In the genomic region with DNA sequence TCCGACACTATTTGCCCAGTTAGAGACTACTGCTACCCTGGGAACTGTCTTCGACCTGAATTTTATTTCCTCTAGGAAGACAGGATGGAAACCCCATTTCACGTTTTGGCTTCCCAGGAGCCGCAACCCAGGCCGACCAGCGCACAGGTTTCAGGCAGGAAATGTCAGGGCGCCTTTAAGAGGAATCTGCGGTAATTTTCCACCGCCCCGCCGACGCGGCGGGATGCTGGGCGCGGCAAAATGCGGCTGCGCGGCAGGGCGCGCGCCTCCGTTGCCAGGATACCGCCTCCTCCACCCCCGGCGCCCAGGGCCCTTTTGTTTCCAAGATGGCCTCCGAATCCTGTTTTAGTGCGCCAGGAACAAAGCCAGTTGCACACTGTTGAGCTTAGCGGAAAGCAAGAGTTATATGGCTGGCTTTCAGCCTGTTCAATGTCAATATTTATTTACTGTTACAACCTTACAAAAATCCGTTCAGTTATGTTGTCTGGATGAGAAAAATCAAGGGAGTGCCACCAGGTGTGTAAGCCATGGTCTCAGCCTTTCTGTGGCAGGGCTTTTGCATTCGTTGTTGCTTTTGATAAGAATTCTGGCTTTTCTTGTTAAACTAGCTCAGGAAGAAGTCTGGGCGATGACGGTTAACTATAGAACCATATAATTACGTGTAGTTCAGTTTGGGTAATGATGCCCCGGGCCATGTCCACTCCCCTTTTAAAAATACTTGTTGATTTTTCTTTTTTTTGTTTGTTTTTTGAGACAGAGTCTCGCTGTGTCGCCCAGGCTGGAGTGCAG, we compare ENCODE assay signal across 1 cellular context.
TF ChIP-seq lines count a peak whose summit lies in the region.

No MANE protein-coding gene starts in this region.

TF ChIP-seq in K562, 482 proteins besides CTCF, POLR2A, EP300 and RAD21 (continued from another document and continues in another):
- TF ChIP-seq NBN (IDR thresholded peaks at IDR 0.05; ENCODE audit: low read depth): no peak
- TF ChIP-seq, protein P1, sequence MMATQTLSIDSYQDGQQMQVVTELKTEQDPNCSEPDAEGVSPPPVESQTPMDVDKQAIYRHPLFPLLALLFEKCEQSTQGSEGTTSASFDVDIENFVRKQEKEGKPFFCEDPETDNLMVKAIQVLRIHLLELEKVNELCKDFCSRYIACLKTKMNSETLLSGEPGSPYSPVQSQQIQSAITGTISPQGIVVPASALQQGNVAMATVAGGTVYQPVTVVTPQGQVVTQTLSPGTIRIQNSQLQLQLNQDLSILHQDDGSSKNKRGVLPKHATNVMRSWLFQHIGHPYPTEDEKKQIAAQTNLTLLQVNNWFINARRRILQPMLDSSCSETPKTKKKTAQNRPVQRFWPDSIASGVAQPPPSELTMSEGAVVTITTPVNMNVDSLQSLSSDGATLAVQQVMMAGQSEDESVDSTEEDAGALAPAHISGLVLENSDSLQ (IDR thresholded peaks at IDR 0.05): no peak
- no peak for TF ChIP-seq SNRNP70 (optimal IDR thresholded peaks at IDR 0.05; ENCODE audit: low read depth, low read length)
- TF ChIP-seq HCFC1 (IDR thresholded peaks at IDR 0.05; ENCODE audit: low read depth, low read length): peak; percentile 36; the same call in 1 of the 2 replicates
- TF ChIP-seq RNF2 (IDR thresholded peaks at IDR 0.05): no peak
- TF ChIP-seq ESRRA (IDR thresholded peaks at IDR 0.05; ENCODE audit: borderline replicate concordance, low read depth): peak; percentile 74; the same call in 1 of the 2 replicates
- TF ChIP-seq, protein P2, sequence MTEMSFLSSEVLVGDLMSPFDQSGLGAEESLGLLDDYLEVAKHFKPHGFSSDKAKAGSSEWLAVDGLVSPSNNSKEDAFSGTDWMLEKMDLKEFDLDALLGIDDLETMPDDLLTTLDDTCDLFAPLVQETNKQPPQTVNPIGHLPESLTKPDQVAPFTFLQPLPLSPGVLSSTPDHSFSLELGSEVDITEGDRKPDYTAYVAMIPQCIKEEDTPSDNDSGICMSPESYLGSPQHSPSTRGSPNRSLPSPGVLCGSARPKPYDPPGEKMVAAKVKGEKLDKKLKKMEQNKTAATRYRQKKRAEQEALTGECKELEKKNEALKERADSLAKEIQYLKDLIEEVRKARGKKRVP (CRISPR knock-in tag; IDR thresholded peaks at IDR 0.05): no peak
- TF ChIP-seq ZNF24 (IDR thresholded peaks at IDR 0.05): no peak
- TF ChIP-seq, protein P3, sequence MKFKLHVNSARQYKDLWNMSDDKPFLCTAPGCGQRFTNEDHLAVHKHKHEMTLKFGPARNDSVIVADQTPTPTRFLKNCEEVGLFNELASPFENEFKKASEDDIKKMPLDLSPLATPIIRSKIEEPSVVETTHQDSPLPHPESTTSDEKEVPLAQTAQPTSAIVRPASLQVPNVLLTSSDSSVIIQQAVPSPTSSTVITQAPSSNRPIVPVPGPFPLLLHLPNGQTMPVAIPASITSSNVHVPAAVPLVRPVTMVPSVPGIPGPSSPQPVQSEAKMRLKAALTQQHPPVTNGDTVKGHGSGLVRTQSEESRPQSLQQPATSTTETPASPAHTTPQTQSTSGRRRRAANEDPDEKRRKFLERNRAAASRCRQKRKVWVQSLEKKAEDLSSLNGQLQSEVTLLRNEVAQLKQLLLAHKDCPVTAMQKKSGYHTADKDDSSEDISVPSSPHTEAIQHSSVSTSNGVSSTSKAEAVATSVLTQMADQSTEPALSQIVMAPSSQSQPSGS (CRISPR knock-in tag; IDR thresholded peaks at IDR 0.05): no peak
- no peak for TF ChIP-seq HSF4 (CRISPR knock-in tag; IDR thresholded peaks at IDR 0.05; ENCODE audit: borderline replicate concordance)
- TF ChIP-seq BCL6 (CRISPR knock-in tag; IDR thresholded peaks at IDR 0.05): no peak
- no peak for TF ChIP-seq HDAC8 (tag; IDR thresholded peaks at IDR 0.05)
- no peak for TF ChIP-seq NCOA4 (IDR thresholded peaks at IDR 0.05; ENCODE audit: partially characterized antibody)
- TF ChIP-seq, protein P4, sequence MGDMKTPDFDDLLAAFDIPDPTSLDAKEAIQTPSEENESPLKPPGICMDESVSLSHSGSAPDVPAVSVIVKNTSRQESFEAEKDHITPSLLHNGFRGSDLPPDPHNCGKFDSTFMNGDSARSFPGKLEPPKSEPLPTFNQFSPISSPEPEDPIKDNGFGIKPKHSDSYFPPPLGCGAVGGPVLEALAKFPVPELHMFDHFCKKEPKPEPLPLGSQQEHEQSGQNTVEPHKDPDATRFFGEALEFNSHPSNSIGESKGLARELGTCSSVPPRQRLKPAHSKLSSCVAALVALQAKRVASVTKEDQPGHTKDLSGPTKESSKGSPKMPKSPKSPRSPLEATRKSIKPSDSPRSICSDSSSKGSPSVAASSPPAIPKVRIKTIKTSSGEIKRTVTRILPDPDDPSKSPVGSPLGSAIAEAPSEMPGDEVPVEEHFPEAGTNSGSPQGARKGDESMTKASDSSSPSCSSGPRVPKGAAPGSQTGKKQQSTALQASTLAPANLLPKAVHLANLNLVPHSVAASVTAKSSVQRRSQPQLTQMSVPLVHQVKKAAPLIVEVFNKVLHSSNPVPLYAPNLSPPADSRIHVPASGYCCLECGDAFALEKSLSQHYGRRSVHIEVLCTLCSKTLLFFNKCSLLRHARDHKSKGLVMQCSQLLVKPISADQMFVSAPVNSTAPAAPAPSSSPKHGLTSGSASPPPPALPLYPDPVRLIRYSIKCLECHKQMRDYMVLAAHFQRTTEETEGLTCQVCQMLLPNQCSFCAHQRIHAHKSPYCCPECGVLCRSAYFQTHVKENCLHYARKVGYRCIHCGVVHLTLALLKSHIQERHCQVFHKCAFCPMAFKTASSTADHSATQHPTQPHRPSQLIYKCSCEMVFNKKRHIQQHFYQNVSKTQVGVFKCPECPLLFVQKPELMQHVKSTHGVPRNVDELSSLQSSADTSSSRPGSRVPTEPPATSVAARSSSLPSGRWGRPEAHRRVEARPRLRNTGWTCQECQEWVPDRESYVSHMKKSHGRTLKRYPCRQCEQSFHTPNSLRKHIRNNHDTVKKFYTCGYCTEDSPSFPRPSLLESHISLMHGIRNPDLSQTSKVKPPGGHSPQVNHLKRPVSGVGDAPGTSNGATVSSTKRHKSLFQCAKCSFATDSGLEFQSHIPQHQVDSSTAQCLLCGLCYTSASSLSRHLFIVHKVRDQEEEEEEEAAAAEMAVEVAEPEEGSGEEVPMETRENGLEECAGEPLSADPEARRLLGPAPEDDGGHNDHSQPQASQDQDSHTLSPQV (IDR thresholded peaks at IDR 0.05): peak; percentile 82
- TF ChIP-seq, protein P5, sequence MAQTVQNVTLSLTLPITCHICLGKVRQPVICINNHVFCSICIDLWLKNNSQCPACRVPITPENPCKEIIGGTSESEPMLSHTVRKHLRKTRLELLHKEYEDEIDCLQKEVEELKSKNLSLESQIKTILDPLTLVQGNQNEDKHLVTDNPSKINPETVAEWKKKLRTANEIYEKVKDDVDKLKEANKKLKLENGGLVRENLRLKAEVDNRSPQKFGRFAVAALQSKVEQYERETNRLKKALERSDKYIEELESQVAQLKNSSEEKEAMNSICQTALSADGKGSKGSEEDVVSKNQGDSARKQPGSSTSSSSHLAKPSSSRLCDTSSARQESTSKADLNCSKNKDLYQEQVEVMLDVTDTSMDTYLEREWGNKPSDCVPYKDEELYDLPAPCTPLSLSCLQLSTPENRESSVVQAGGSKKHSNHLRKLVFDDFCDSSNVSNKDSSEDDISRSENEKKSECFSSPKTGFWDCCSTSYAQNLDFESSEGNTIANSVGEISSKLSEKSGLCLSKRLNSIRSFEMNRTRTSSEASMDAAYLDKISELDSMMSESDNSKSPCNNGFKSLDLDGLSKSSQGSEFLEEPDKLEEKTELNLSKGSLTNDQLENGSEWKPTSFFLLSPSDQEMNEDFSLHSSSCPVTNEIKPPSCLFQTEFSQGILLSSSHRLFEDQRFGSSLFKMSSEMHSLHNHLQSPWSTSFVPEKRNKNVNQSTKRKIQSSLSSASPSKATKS (CRISPR knock-in tag; IDR thresholded peaks at IDR 0.05): no peak
- TF ChIP-seq GABPB2 (CRISPR knock-in tag; conservative IDR thresholded peaks at IDR 0.05): no peak
- TF ChIP-seq, protein P6, sequence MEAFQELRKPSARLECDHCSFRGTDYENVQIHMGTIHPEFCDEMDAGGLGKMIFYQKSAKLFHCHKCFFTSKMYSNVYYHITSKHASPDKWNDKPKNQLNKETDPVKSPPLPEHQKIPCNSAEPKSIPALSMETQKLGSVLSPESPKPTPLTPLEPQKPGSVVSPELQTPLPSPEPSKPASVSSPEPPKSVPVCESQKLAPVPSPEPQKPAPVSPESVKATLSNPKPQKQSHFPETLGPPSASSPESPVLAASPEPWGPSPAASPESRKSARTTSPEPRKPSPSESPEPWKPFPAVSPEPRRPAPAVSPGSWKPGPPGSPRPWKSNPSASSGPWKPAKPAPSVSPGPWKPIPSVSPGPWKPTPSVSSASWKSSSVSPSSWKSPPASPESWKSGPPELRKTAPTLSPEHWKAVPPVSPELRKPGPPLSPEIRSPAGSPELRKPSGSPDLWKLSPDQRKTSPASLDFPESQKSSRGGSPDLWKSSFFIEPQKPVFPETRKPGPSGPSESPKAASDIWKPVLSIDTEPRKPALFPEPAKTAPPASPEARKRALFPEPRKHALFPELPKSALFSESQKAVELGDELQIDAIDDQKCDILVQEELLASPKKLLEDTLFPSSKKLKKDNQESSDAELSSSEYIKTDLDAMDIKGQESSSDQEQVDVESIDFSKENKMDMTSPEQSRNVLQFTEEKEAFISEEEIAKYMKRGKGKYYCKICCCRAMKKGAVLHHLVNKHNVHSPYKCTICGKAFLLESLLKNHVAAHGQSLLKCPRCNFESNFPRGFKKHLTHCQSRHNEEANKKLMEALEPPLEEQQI (IDR thresholded peaks at IDR 0.05): no peak
- no peak for TF ChIP-seq TCF7L2 (IDR thresholded peaks at IDR 0.05; ENCODE audit: low read depth, low read length)
- TF ChIP-seq BRD4 (IDR thresholded peaks at IDR 0.05): no peak
- peak; percentile 66 for TF ChIP-seq POLR2H (tag; IDR thresholded peaks at IDR 0.05; ENCODE audit: low read depth)
- TF ChIP-seq, protein P7, sequence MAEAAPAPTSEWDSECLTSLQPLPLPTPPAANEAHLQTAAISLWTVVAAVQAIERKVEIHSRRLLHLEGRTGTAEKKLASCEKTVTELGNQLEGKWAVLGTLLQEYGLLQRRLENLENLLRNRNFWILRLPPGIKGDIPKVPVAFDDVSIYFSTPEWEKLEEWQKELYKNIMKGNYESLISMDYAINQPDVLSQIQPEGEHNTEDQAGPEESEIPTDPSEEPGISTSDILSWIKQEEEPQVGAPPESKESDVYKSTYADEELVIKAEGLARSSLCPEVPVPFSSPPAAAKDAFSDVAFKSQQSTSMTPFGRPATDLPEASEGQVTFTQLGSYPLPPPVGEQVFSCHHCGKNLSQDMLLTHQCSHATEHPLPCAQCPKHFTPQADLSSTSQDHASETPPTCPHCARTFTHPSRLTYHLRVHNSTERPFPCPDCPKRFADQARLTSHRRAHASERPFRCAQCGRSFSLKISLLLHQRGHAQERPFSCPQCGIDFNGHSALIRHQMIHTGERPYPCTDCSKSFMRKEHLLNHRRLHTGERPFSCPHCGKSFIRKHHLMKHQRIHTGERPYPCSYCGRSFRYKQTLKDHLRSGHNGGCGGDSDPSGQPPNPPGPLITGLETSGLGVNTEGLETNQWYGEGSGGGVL (CRISPR knock-in tag; IDR thresholded peaks at IDR 0.05): no peak
- peak; percentile 36 for TF ChIP-seq HNRNPLL (IDR thresholded peaks at IDR 0.05; ENCODE audit: low read depth, low read length, poor library complexity, severe bottlenecking)
- TF ChIP-seq TOE1 (IDR thresholded peaks at IDR 0.05; ENCODE audit: borderline replicate concordance): 0 out of 2 replicates have a peak, but pooled peaks have one; percentile 15
- TF ChIP-seq TOE1 (CRISPR knock-in tag; IDR thresholded peaks at IDR 0.05; ENCODE audit: borderline replicate concordance, low read depth): no peak
- TF ChIP-seq, protein P8, sequence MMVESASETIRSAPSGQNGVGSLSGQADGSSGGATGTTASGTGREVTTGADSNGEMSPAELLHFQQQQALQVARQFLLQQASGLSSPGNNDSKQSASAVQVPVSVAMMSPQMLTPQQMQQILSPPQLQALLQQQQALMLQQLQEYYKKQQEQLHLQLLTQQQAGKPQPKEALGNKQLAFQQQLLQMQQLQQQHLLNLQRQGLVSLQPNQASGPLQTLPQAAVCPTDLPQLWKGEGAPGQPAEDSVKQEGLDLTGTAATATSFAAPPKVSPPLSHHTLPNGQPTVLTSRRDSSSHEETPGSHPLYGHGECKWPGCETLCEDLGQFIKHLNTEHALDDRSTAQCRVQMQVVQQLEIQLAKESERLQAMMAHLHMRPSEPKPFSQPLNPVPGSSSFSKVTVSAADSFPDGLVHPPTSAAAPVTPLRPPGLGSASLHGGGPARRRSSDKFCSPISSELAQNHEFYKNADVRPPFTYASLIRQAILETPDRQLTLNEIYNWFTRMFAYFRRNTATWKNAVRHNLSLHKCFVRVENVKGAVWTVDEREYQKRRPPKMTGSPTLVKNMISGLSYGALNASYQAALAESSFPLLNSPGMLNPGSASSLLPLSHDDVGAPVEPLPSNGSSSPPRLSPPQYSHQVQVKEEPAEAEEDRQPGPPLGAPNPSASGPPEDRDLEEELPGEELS (CRISPR knock-in tag; IDR thresholded peaks at IDR 0.05; ENCODE audit: borderline replicate concordance): no peak
- TF ChIP-seq ZNF717 (CRISPR knock-in tag; IDR thresholded peaks at IDR 0.05): no peak
- TF ChIP-seq, protein P9, sequence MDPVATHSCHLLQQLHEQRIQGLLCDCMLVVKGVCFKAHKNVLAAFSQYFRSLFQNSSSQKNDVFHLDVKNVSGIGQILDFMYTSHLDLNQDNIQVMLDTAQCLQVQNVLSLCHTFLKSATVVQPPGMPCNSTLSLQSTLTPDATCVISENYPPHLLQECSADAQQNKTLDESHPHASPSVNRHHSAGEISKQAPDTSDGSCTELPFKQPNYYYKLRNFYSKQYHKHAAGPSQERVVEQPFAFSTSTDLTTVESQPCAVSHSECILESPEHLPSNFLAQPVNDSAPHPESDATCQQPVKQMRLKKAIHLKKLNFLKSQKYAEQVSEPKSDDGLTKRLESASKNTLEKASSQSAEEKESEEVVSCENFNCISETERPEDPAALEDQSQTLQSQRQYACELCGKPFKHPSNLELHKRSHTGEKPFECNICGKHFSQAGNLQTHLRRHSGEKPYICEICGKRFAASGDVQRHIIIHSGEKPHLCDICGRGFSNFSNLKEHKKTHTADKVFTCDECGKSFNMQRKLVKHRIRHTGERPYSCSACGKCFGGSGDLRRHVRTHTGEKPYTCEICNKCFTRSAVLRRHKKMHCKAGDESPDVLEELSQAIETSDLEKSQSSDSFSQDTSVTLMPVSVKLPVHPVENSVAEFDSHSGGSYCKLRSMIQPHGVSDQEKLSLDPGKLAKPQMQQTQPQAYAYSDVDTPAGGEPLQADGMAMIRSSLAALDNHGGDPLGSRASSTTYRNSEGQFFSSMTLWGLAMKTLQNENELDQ (CRISPR knock-in tag; IDR thresholded peaks at IDR 0.05; ENCODE audit: borderline replicate concordance): no peak
- TF ChIP-seq PPARD (CRISPR knock-in tag; IDR thresholded peaks at IDR 0.05): no peak
- TF ChIP-seq, protein P10, sequence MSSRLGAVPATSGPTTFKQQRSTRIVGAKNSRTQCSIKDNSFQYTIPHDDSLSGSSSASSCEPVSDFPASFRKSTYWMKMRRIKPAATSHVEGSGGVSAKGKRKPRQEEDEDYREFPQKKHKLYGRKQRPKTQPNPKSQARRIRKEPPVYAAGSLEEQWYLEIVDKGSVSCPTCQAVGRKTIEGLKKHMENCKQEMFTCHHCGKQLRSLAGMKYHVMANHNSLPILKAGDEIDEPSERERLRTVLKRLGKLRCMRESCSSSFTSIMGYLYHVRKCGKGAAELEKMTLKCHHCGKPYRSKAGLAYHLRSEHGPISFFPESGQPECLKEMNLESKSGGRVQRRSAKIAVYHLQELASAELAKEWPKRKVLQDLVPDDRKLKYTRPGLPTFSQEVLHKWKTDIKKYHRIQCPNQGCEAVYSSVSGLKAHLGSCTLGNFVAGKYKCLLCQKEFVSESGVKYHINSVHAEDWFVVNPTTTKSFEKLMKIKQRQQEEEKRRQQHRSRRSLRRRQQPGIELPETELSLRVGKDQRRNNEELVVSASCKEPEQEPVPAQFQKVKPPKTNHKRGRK (tag; IDR thresholded peaks at IDR 0.05): no peak
